ENCODE assay signal across 8 cellular contexts in genomic region chr20:25390538-25391528, GRCh38. TPM values are rescaled to one million over a fixed set of nuclear protein-coding genes. Genes with fewer than 3 reads are reported as not detected.
DNase-seq lines count a peak whose midpoint lies in the region; ATAC-seq and TF ChIP-seq lines count a peak whose summit lies in the region.

TSS of gene ABHD12 (minus strand) at chr20:25390835. CDS start at chr20:25390703, 132 bp downstream.

- H3K23me2 ChIP-seq in H9 (ENCODE audit: insufficient read length, low read depth, low read length, poor library complexity, severe bottlenecking), result no peaks in the 10 kb centered on the region

- peak within 1 kb of the TSS; percentile 75 for H3K18ac ChIP-seq in H9 (ENCODE audit: insufficient read length, low read depth, low read length)

- peak within 1 kb of the TSS; percentile 77 for H3K4me3 ChIP-seq in fibroblast of pulmonary artery (replicated peaks; ENCODE audit: low read depth, low read length)

- H4K8ac ChIP-seq in H9 (replicated peaks; ENCODE audit: insufficient read length, low read depth, low read length), result no peak within 1 kb of the TSS

- no CpG with 5 or more reads among the region's 91 CpGs for WGBS in H9 (ENCODE audit: extremely low coverage, insufficient read length, low lambda C conversion rate)

- H3T11ph ChIP-seq in H9 (ENCODE audit: low read length), result no peak within 1 kb of the TSS

- H3K9me3 ChIP-seq in ES-I3 (ENCODE audit: control insufficient read depth, insufficient read depth, low read length) (no peaks in the 10 kb centered on the region), H9 (ENCODE audit: control insufficient read depth, low read depth, low read length) (no peaks in the 10 kb centered on the region)

- no peak within 1 kb of the TSS for H2BK120ac ChIP-seq in H9 (ENCODE audit: low read depth, low read length, poor library complexity, severe bottlenecking)

- no peak within 1 kb of the TSS for H4K91ac ChIP-seq in H9 (ENCODE audit: insufficient read length, low read depth, low read length)

- peaks cover 2% of the 10 kb centered on the region for H3K79me1 ChIP-seq in H9 (ENCODE audit: insufficient read depth, low read depth, low read length, poor library complexity, severe bottlenecking)

- H3K56ac ChIP-seq in H9 (ENCODE audit: insufficient read length, low read depth, low read length), result no peak within 1 kb of the TSS

- H3K4me3 Mint-ChIP-seq in H9, result peak within 1 kb of the TSS; percentile 77 to 92
- peak within 1 kb of the TSS; percentile 84 for H3K4me3 Mint-ChIP-seq in natural killer cell treated with Interleukin-12 subunit alpha and Interleukin-12 subunit beta and Interleukin-15 and Interleukin-18, amount 100 ng/mL, for 72 hours

- no peaks in the 10 kb centered on the region for H3K27me3 ChIP-seq in H9 (ENCODE audit: insufficient read depth, low read length)

- H3K36me3 Mint-ChIP-seq in H9 (ENCODE audit: insufficient read depth in 1 of 3, low read depth in 3 of 3), result peaks cover 13 to 16% (median 15%) of the 10 kb centered on the region in 3 experiments
- H3K36me3 Mint-ChIP-seq in natural killer cell treated with Interleukin-12 subunit alpha and Interleukin-12 subunit beta and Interleukin-15 and Interleukin-18, amount 100 ng/mL, for 72 hours, result no peaks in the 10 kb centered on the region

- no peak within 1 kb of the TSS for H2AK5ac ChIP-seq in H9 (ENCODE audit: insufficient read length, low read length)

- peak within 1 kb of the TSS; percentile 94 for H3K14ac ChIP-seq in H9 (ENCODE audit: insufficient read depth, low read length)

- peak within 1 kb of the TSS; percentile 92 for H3K4me2 ChIP-seq in H9 (ENCODE audit: insufficient read depth, insufficient read length, low read length)

- H3K27me3 Mint-ChIP-seq in H9 (ENCODE audit: low read depth), result no peaks in the 10 kb centered on the region; the same call in 1 of the 2 replicates
- no peaks in the 10 kb centered on the region for H3K27me3 Mint-ChIP-seq in natural killer cell treated with Interleukin-12 subunit alpha and Interleukin-12 subunit beta and Interleukin-15 and Interleukin-18, amount 100 ng/mL, for 72 hours

- no peak within 1 kb of the TSS for H2BK20ac ChIP-seq in H9 (ENCODE audit: low read depth, low read length, poor library complexity, severe bottlenecking)

- peak; percentile 97 to 98 for ATAC-seq in natural killer cell treated with Interleukin-12 subunit alpha and Interleukin-12 subunit beta and Interleukin-15 and Interleukin-18, amount 100 ng/mL, for 72 hours

- TF ChIP-seq CTCF in H9 (conservative IDR thresholded peaks at IDR 0.05), result no peak
- TF ChIP-seq CTCF in fibroblast of pulmonary artery (IDR thresholded peaks at IDR 0.05; ENCODE audit: low read length, missing control alignments), result no peak

- peaks cover 9% of the 10 kb centered on the region; the same call in 1 of the 2 replicates for H3K79me2 ChIP-seq in H9 (ENCODE audit: insufficient read depth, low read length)

- no peak within 1 kb of the TSS for H4K5ac ChIP-seq in H9 (ENCODE audit: insufficient read length, low read depth, low read length)

- peak; percentile 94 for TF ChIP-seq POLR2A in Raji (IDR thresholded peaks at IDR 0.05; ENCODE audit: insufficient read depth, low read depth, low read length)

- no peaks in the 10 kb centered on the region for H3K9me3 Mint-ChIP-seq in H9
- H3K9me3 Mint-ChIP-seq in natural killer cell treated with Interleukin-12 subunit alpha and Interleukin-12 subunit beta and Interleukin-15 and Interleukin-18, amount 100 ng/mL, for 72 hours, result no peaks in the 10 kb centered on the region

- no peak within 1 kb of the TSS for H3K23ac ChIP-seq in H9 (ENCODE audit: insufficient read length, low read depth, low read length)

- no peak within 1 kb of the TSS for H2BK12ac ChIP-seq in H9 (ENCODE audit: insufficient read length, low read depth, low read length)

- H3K36me3 ChIP-seq in ES-I3 (ENCODE audit: insufficient read depth, low read length), result no peaks in the 10 kb centered on the region

- no peaks in the 10 kb centered on the region for H4K20me1 ChIP-seq in H9 (ENCODE audit: control insufficient read depth, insufficient read depth, insufficient read length)

- peak within 1 kb of the TSS; percentile 64 for H3K27ac ChIP-seq in H9 (ENCODE audit: insufficient read length, low read depth, low read length)

- peak within 1 kb of the TSS; percentile 91 to 97 (median 94); a peak in 5 of 7 replicates for H3K27ac Mint-ChIP-seq in H9
- H3K27ac Mint-ChIP-seq in natural killer cell treated with Interleukin-12 subunit alpha and Interleukin-12 subunit beta and Interleukin-15 and Interleukin-18, amount 100 ng/mL, for 72 hours, result peak within 1 kb of the TSS; percentile 76 to 78

- no peak within 1 kb of the TSS for H2BK5ac ChIP-seq in H9 (ENCODE audit: insufficient read length, low read length)

- peaks cover 11% of the 10 kb centered on the region in 2 experiments for H3K4me1 Mint-ChIP-seq in H9
- peaks cover 7 to 8% of the 10 kb centered on the region in 2 donors for H3K4me1 Mint-ChIP-seq in natural killer cell treated with Interleukin-12 subunit alpha and Interleukin-12 subunit beta and Interleukin-15 and Interleukin-18, amount 100 ng/mL, for 72 hours (ENCODE audit: low read depth in 2 of 2)

- H3K9ac ChIP-seq in ES-I3 (ENCODE audit: low read depth, low read length) (peak within 1 kb of the TSS; percentile 90), H9 (ENCODE audit: extremely low read depth, insufficient read length, low read length) (peak within 1 kb of the TSS; percentile 79)

- DNase-seq in H9 (peak; percentile 97), M059J (ENCODE audit: low read depth) (peak; percentile 99), fibroblast of pulmonary artery (ENCODE audit: low read depth) (peak; percentile 95)
- DNase-seq in activated T-helper 9 cell treated with anti-CD3 and anti-CD28 coated beads, Interleukin-2, amount 50 U/mL, for 16 hours (ENCODE audit: low read depth), result peak; percentile 94
- DNase-seq in natural killer cell treated with Interleukin-12 subunit alpha and Interleukin-12 subunit beta and Interleukin-15 and Interleukin-18, amount 100 ng/mL, for 72 hours (ENCODE audit: low spot score), result peak; percentile 98
- DNase-seq in stimulated activated naive CD4-positive, alpha-beta T cell treated with Interleukin-2 at 50 U/mL for 16 hours (lab: John Stamatoyannopoulos, UW), result peak; percentile 96

- no peak within 1 kb of the TSS for H2AFZ ChIP-seq in H9 (ENCODE audit: low read length)

- H3K4me1 ChIP-seq in ES-I3 (ENCODE audit: insufficient read depth, low read length) (no peaks in the 10 kb centered on the region; the same call in 1 of the 2 replicates), H9 (ENCODE audit: insufficient read depth, low read length) (no peaks in the 10 kb centered on the region)

- H2BK15ac ChIP-seq in H9 (ENCODE audit: low read depth, low read length), result no peak within 1 kb of the TSS

- no peak within 1 kb of the TSS; the same call in 1 of the 2 replicates for H3K4ac ChIP-seq in H9 (ENCODE audit: low read depth, low read length)

RNA-seq across cellular contexts. Expression of gene ABHD12, which starts in this region (rescaled TPM):
- total RNA-seq in H9 (2021), result 54.4 and 56.6 TPM in 2 replicates
- total RNA-seq in M059J (2014; rRNA removed; shearing (Covaris generic)), result 99.0 and 130 TPM in 2 replicates
- total RNA-seq in natural killer cell treated with Interleukin-12 subunit alpha and Interleukin-12 subunit beta and Interleukin-15 and Interleukin-18, amount 100 ng/mL, for 72 hours, result 10 to 100 TPM; 33.1 to 47.3 TPM

Comparison
In these comparisons a context has a peak if more than half of its experiments do, and no peak if none do; other contexts are left out.
1. Peak in every context shown above with its lines: DNase-seq, ATAC-seq, H3K4me3 ChIP-seq and H3K27ac ChIP-seq.